1 cellular context compared by ENCODE assay signal in genomic region chrX:10101269-10101668, GRCh38.
TF ChIP-seq lines count a peak whose summit lies in the region.

No MANE protein-coding gene starts in this region.

TF ChIP-seq in A549, 52 proteins besides CTCF, POLR2A, EP300 and RAD21 (continued from another document):
- no peak for TF ChIP-seq TP53 (CRISPR knock-in tag; IDR thresholded peaks at IDR 0.05)
